21 cellular contexts compared by ENCODE assay signal in the genomic region with DNA sequence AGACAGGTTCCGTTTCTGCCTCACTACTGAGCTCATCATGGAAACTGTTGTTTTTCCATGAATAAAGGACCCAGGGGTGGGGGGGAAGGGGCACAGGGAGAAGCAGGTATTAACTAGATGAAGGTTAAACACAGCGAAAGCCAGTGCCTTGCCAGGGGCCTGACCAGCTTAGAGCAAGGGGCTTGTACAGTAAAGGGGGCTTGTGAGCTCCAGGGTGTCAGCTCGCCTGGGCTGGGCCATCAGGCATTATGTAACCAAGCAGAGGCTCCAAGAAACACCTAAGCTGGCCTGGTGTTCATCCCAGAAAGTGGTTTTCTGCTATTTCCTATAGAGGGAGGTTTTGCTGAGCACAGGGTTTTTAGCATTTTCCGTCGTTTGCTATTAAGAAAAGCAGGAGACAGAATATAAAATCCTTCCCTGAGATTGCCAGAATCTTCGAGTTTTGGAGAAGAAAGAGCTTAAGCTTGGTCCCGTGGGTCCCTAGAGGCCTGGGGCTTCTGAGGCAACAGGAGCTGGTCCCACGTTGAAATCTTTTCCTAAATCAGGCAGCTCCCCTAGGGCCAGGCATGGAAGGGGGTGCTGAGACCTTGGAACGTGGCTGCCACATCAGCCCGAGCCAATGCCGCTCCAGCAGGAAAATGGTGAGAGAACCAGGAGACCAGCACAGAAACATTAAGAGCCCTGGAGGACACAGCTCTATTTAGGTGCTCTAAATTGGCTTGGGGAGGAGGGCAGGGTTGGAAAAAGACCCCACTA.
DNase-seq lines count a peak whose midpoint lies in the region; ATAC-seq, FAIRE-seq and TF ChIP-seq lines count a peak whose summit lies in the region.
"Had no signal": no experiment of that assay in that cellular context is flagged by ENCODE, and none has a peak within 500 bp of the region (broad histone marks: within the 10 kb centered on the region; RNA-seq: fewer than 3 reads in every experiment).

No MANE protein-coding gene starts in this region.

- POLR2A ChIA-PET in HepG2 (lab: Yijun Ruan, JAX): no interaction called here

- H3K36me3 ChIP-seq in HepG2 (replicated peaks in 1 of 2; ENCODE audit: control insufficient read depth in 1 of 2, insufficient read depth in 2 of 2, low read length in 2 of 2) (no peaks in the 10 kb centered on the region), right lobe of liver (no peaks in the 10 kb centered on the region), neuronal stem cell (replicated peaks in 1 of 2; ENCODE audit: control insufficient read depth in 2 of 2, insufficient read depth in 2 of 2, low read length in 2 of 2) (no peaks in the 10 kb centered on the region)
- H3K36me3 ChIP-seq: BLaER1 treated with 17β-estradiol and CSF1 and Interleukin-3, amounts not matched to agents 10 nM and 100 nM had no signal

- no peaks in the 10 kb centered on the region for H3K79me2 ChIP-seq in HepG2 (ENCODE audit: insufficient read depth, low read length)

- peaks cover 3 to 48% of the 10 kb centered on the region in 2 experiments; a peak in 4 of 5 replicates for H3K27me3 ChIP-seq in HepG2 (ENCODE audit: control insufficient read depth in 1 of 2, insufficient read depth in 2 of 2, low read length in 2 of 2)
- H3K27me3 ChIP-seq in right lobe of liver: peaks cover 0 to 8% of the 10 kb centered on the region in 2 donors
- peaks cover 0 to 57% (median 7%) of the 10 kb centered on the region in 3 experiments for H3K27me3 ChIP-seq in neuronal stem cell (ENCODE audit: control insufficient read depth in 3 of 3, insufficient read depth in 3 of 3, low read depth in 1 of 3, low read length in 3 of 3)

- H4K20me1 ChIP-seq in HepG2 (ENCODE audit: insufficient read depth, low read length): no peaks in the 10 kb centered on the region
- H4K20me1 ChIP-seq: BLaER1 treated with 17β-estradiol and CSF1 and Interleukin-3, amounts not matched to agents 10 nM and 100 nM had no signal

- no peak overlapping the region for H2BK15ac ChIP-seq in neuronal stem cell (ENCODE audit: low read length)

- H2BK120ac ChIP-seq in neuronal stem cell (ENCODE audit: low read depth, low read length): no peak overlapping the region

- no TSS peak for BruUV-seq in HepG2 (replicated peaks; lab: Mats Ljungman, UMichigan)

- H3K4ac ChIP-seq in neuronal stem cell (ENCODE audit: low read length): no peak overlapping the region

- H3K4me3 ChIP-seq in HepG2 (replicated peaks in 1 of 3; ENCODE audit: insufficient read depth in 1 of 3, low read depth in 2 of 3, low read length in 3 of 3): no peak overlapping the region
- H3K4me3 ChIP-seq in right lobe of liver: no peak overlapping the region
- H3K4me3 ChIP-seq in coronary artery: no peak overlapping the region
- no peak overlapping the region for H3K4me3 ChIP-seq in neuronal stem cell (ENCODE audit: low read length in 2 of 2)
- H3K4me3 ChIP-seq: BLaER1 treated with 17β-estradiol and CSF1 and Interleukin-3, amounts not matched to agents 10 nM and 100 nM had no signal

- H4K8ac ChIP-seq in neuronal stem cell (ENCODE audit: low read depth, low read length): no peak overlapping the region

- WGBS in HepG2 (ENCODE audit: low lambda C conversion rate): 25% methylated on average over 8 of the region's 11 CpGs
- WGBS in right lobe of liver (ENCODE audit: insufficient coverage, low coverage, low lambda C conversion rate, missing lambda C conversion rate): 59% methylated on average over 10 of the region's 11 CpGs
- no CpG with 5 or more reads among the region's 11 CpGs for WGBS in neuronal stem cell (ENCODE audit: extremely low coverage in 2 of 2, insufficient read length in 2 of 2, insufficient replicate concordance in 1 of 2), 2 donors

- H3K4me1 ChIP-seq in HepG2 (ENCODE audit: insufficient read depth, low read length): peaks cover 10% of the 10 kb centered on the region; the same call in 1 of the 2 replicates
- H3K4me1 ChIP-seq in right lobe of liver: no peaks in the 10 kb centered on the region
- peaks cover 0 to 2% of the 10 kb centered on the region in 2 donors for H3K4me1 ChIP-seq in neuronal stem cell (ENCODE audit: control insufficient read depth in 2 of 2, insufficient read depth in 1 of 2, low read depth in 1 of 2, low read length in 2 of 2)
- H3K4me1 ChIP-seq: Caco-2 had no signal

- no peak overlapping the region for H3K23ac ChIP-seq in neuronal stem cell (ENCODE audit: low read depth, low read length, poor library complexity)

- TF ChIP-seq POLR2A in HepG2 (IDR thresholded peaks at IDR 0.05; ENCODE audit: insufficient read depth in 1 of 2, low read depth in 2 of 2, low read length in 2 of 2) (no peak), right lobe of liver (IDR thresholded peaks at IDR 0.05) (no peak), GM12892 (IDR thresholded peaks at IDR 0.05; ENCODE audit: low read depth, low read length) (no peak)

- H4K91ac ChIP-seq in neuronal stem cell (ENCODE audit: low read depth, low read length, poor library complexity): no peak overlapping the region

- H2AFZ ChIP-seq in HepG2 (ENCODE audit: low read length) (no peak overlapping the region), neuronal stem cell (ENCODE audit: low read length) (no peak overlapping the region)

- TF ChIP-seq EP300 in HepG2 (IDR thresholded peaks at IDR 0.05; ENCODE audit: low read depth in 2 of 2, low read length in 2 of 2): no peak
- no peak for TF ChIP-seq EP300 in HepG2 (CRISPR knock-in tag; IDR thresholded peaks at IDR 0.05; ENCODE audit: borderline replicate concordance)

- no peak for FAIRE-seq in HepG2 (lab: Jason Lieb, UNC)
- FAIRE-seq in GM12892 (lab: Jason Lieb, UNC): no peak
- FAIRE-seq: A204.1, D721Med, G401.6, GM12891, GM18507 had no signal

- no peak overlapping the region for H3K14ac ChIP-seq in neuronal stem cell (ENCODE audit: low read length)

- H3K27ac ChIP-seq in HepG2 (ENCODE audit: extremely low read length, insufficient read depth, low read length) (no peak overlapping the region), right lobe of liver (no peak overlapping the region), coronary artery (no peak overlapping the region), neuronal stem cell (replicated peaks; ENCODE audit: low read length) (no peak overlapping the region)
- H3K27ac ChIP-seq: BLaER1 treated with 17β-estradiol and CSF1 and Interleukin-3, amounts not matched to agents 10 nM and 100 nM; C4-2B had no signal

- no peaks in the 10 kb centered on the region for H3K79me1 ChIP-seq in neuronal stem cell (ENCODE audit: low read depth, low read length)

- H2BK5ac ChIP-seq in neuronal stem cell (ENCODE audit: low read length): no peak overlapping the region

- intact Hi-C loops in HepG2 (cut with micrococcal nuclease; ENCODE audit: unreplicated experiment) (no loop called here), right lobe of liver (cut with DNase I) (no loop called here)

- no peak overlapping the region for H2AK5ac ChIP-seq in neuronal stem cell (ENCODE audit: low read depth, low read length)

- H3K9ac ChIP-seq in HepG2 (ENCODE audit: insufficient read depth, low read depth, low read length) (no peak overlapping the region), neuronal stem cell (ENCODE audit: low read depth, low read length, poor library complexity) (no peak overlapping the region)
- H3K9ac ChIP-seq: BLaER1 treated with 17β-estradiol and CSF1 and Interleukin-3, amounts not matched to agents 10 nM and 100 nM had no signal

- no peak for TF ChIP-seq CTCF in HepG2 (CRISPR knock-in tag; IDR thresholded peaks at IDR 0.05)
- no peak for TF ChIP-seq CTCF in right lobe of liver (IDR thresholded peaks at IDR 0.05)
- no peak for TF ChIP-seq CTCF in coronary artery (IDR thresholded peaks at IDR 0.05)

- CTCF ChIA-PET in HepG2 (lab: Yijun Ruan, JAX; ENCODE audit: low intra/inter-chr PET ratio, low total read pairs): no interaction called here

- in situ Hi-C loops in HepG2 (cut with HindIII; ENCODE audit: extremely low pct_ligation_motif_present, low pct_unique_long_range_greater_than_20kb): no loop called here

- no peak overlapping the region for H2BK12ac ChIP-seq in neuronal stem cell (ENCODE audit: low read length)

- no peak for TF ChIP-seq RAD21 in HepG2 (CRISPR knock-in tag; IDR thresholded peaks at IDR 0.05)

- H3K9me3 ChIP-seq in HepG2 (ENCODE audit: low read length): no peaks in the 10 kb centered on the region
- no peaks in the 10 kb centered on the region for H3K9me3 ChIP-seq in right lobe of liver
- H3K9me3 ChIP-seq in neuronal stem cell (replicated peaks in 1 of 2; ENCODE audit: control insufficient read depth in 2 of 2, insufficient read depth in 1 of 2, low read depth in 1 of 2, low read length in 2 of 2): no peaks in the 10 kb centered on the region
- H3K9me3 ChIP-seq: BLaER1 treated with 17β-estradiol and CSF1 and Interleukin-3, amounts not matched to agents 10 nM and 100 nM; Caco-2 had no signal

- DNase-seq in HepG2 (ENCODE audit: low spot score) (no peak), right lobe of liver (no peak), coronary artery (ENCODE audit: low spot score) (peak; percentile 56), neuronal stem cell (ENCODE audit: low spot score) (no peak), hippocampal formation (lab: John Stamatoyannopoulos, UW) (no peak), GM12892 (ENCODE audit: insufficient read length) (no peak)
- DNase-seq: 8988T; AML-193; Caco-2; Calu3; CD4-positive, alpha-beta T cell; CD8-positive, alpha-beta T cell; DMS79 treated with DMSO at 0.1 percent for 48 hours; GF-D8 had no signal

- no peak for ATAC-seq in HepG2
- ATAC-seq in right lobe of liver: no peak
- ATAC-seq: CD8-positive, alpha-beta T cell had no signal

- H3K4me2 ChIP-seq in HepG2 (ENCODE audit: low read depth, low read length): no peak overlapping the region
- H3K4me2 ChIP-seq in neuronal stem cell (ENCODE audit: insufficient read depth, low read length, poor library complexity, severe bottlenecking): no peak overlapping the region
- H3K4me2 ChIP-seq: BLaER1 treated with 17β-estradiol and CSF1 and Interleukin-3, amounts not matched to agents 10 nM and 100 nM had no signal

- H3K18ac ChIP-seq in neuronal stem cell (ENCODE audit: low read length): peak overlapping the region; percentile 3

TF ChIP-seq in HepG2, 621 proteins besides CTCF, POLR2A, EP300 and RAD21 (continues in another document):
- TF ChIP-seq MAFK (conservative IDR thresholded peaks at IDR 0.05 in 1 of 2, IDR thresholded peaks at IDR 0.05 in 1 of 2; ENCODE audit: low read length in 2 of 2): peak in 1 of 2 experiments; percentile 51; a peak in 1 of 4 replicates
- 0 out of 2 replicates have a peak, but pooled peaks have one; percentile 25 for TF ChIP-seq MAFF (IDR thresholded peaks at IDR 0.05; ENCODE audit: low read depth, low read length)
